In genomic region chr15:89379818-89380217, GRCh38 we compare ENCODE assay signal across 14 cellular contexts. TPM values are rescaled to one million over a fixed set of nuclear protein-coding genes. Genes with fewer than 3 reads are reported as not detected.
DNase-seq lines count a peak whose midpoint lies in the region; ATAC-seq and TF ChIP-seq lines count a peak whose summit lies in the region.
"Had no signal": no experiment of that assay in that cellular context is flagged by ENCODE, and none has a peak within 500 bp of the region (broad histone marks: within the 10 kb centered on the region; RNA-seq: fewer than 3 reads in every experiment).

No MANE protein-coding gene starts in this region.

- no peaks in the 10 kb centered on the region for H3K79me2 ChIP-seq in GM23338 (replicated peaks; ENCODE audit: insufficient read depth)

- peaks cover 44% of the 10 kb centered on the region for H3K4me1 Mint-ChIP-seq in GM23338
- peaks cover 3 to 4% of the 10 kb centered on the region in 2 donors for H3K4me1 Mint-ChIP-seq in effector memory CD8-positive, alpha-beta T cell (ENCODE audit: low read depth in 2 of 2)
- H3K4me1 Mint-ChIP-seq in natural killer cell treated with Interleukin-12 subunit alpha and Interleukin-12 subunit beta and Interleukin-15 and Interleukin-18, amount 100 ng/mL, for 72 hours (ENCODE audit: low read depth in 2 of 2) = peaks cover 0 to 7% of the 10 kb centered on the region in 2 donors

- H3K27ac Mint-ChIP-seq in GM23338 = no peak overlapping the region
- H3K27ac Mint-ChIP-seq in effector memory CD8-positive, alpha-beta T cell = no peak overlapping the region
- H3K27ac Mint-ChIP-seq in natural killer cell treated with Interleukin-12 subunit alpha and Interleukin-12 subunit beta and Interleukin-15 and Interleukin-18, amount 100 ng/mL, for 72 hours = peak overlapping the region in 1 of 2 donors; percentile 49
- H3K27ac Mint-ChIP-seq: HFFc6 had no signal

- TF ChIP-seq CTCF in GM23338 (conservative IDR thresholded peaks at IDR 0.05; ENCODE audit: low read depth in 2 of 2) (no peak), RWPE2 (IDR thresholded peaks at IDR 0.05; ENCODE audit: poor library complexity, severe bottlenecking) (no peak), uterus (IDR thresholded peaks at IDR 0.05) (no peak)

- peak overlapping the region; percentile 51 for H3K4me3 ChIP-seq in GM23338
- no peak overlapping the region for H3K4me3 ChIP-seq in RWPE2 (ENCODE audit: severe bottlenecking)
- H3K4me3 ChIP-seq in uterus = no peak overlapping the region

- DNase-seq in GM23338 (ENCODE audit: low spot score) (peak; percentile 37), RWPE2 (ENCODE audit: low spot score) (peak; percentile 94), medulla oblongata (ENCODE audit: extremely low spot score) (no peak), uterus (no peak), NCI-H1436 treated with DMSO at 0.1 percent for 48 hours (lab: John Stamatoyannopoulos, UW) (no peak)
- DNase-seq in effector memory CD8-positive, alpha-beta T cell = no peak
- DNase-seq in natural killer cell treated with Interleukin-12 subunit alpha and Interleukin-12 subunit beta and Interleukin-15 and Interleukin-18, amount 100 ng/mL, for 72 hours (ENCODE audit: low spot score) = no peak
- DNase-seq: activated gamma-delta T cell, C1 segment of cervical spinal cord, HFFc6, NCI-H2107, Right ventricle myocardium superior had no signal

- ATAC-seq in GM23338 = no peak; the same call in 1 of the 3 replicates
- ATAC-seq in RWPE2 (ENCODE audit: low read depth) = peak; percentile 93
- no peak for ATAC-seq in effector memory CD8-positive, alpha-beta T cell (replicated peaks)
- ATAC-seq in natural killer cell treated with Interleukin-12 subunit alpha and Interleukin-12 subunit beta and Interleukin-15 and Interleukin-18, amount 100 ng/mL, for 72 hours = no peak
- no peak for ATAC-seq in HG03571 (IDR thresholded peaks at IDR 0.05; ENCODE audit: unreplicated experiment)

- H3K9me3 Mint-ChIP-seq in GM23338 = no peaks in the 10 kb centered on the region
- H3K9me3 Mint-ChIP-seq in effector memory CD8-positive, alpha-beta T cell = no peaks in the 10 kb centered on the region
- no peaks in the 10 kb centered on the region for H3K9me3 Mint-ChIP-seq in natural killer cell treated with Interleukin-12 subunit alpha and Interleukin-12 subunit beta and Interleukin-15 and Interleukin-18, amount 100 ng/mL, for 72 hours
- H3K9me3 Mint-ChIP-seq: HFFc6 had no signal

- peaks cover 43% of the 10 kb centered on the region for H4K20me1 ChIP-seq in GM23338 (replicated peaks; ENCODE audit: insufficient read depth)

- H3F3A ChIP-seq in GM23338 (replicated peaks; ENCODE audit: low read depth) = peaks cover 26% of the 10 kb centered on the region; the same call in 1 of the 2 replicates

- H3K4me3 Mint-ChIP-seq in GM23338 = peak overlapping the region; percentile 63
- H3K4me3 Mint-ChIP-seq in effector memory CD8-positive, alpha-beta T cell = peak overlapping the region; percentile 31 to 79
- peak overlapping the region; percentile 54 for H3K4me3 Mint-ChIP-seq in natural killer cell treated with Interleukin-12 subunit alpha and Interleukin-12 subunit beta and Interleukin-15 and Interleukin-18, amount 100 ng/mL, for 72 hours
- H3K4me3 Mint-ChIP-seq: HFFc6 had no signal

- H3K27me3 ChIP-seq in GM23338 (ENCODE audit: insufficient read depth) (peaks cover 100% of the 10 kb centered on the region), RWPE2 (ENCODE audit: insufficient read depth, poor library complexity, severe bottlenecking) (no peaks in the 10 kb centered on the region), uterus (peaks cover 15 to 53% of the 10 kb centered on the region in 2 donors)

- intact Hi-C loops in uterus (cut with DNase I; ENCODE audit: low total_unique reads) = no loop called here

- no peak overlapping the region for H2AFZ ChIP-seq in GM23338

- H3K4me2 ChIP-seq in GM23338 = peak overlapping the region; percentile 74

- H3K4me1 ChIP-seq in GM23338 (ENCODE audit: insufficient read depth) (peaks cover 49% of the 10 kb centered on the region), RWPE2 (ENCODE audit: insufficient read depth, poor library complexity, severe bottlenecking) (peaks cover 40% of the 10 kb centered on the region), uterus (peaks cover 0 to 8% of the 10 kb centered on the region in 2 donors)

- no peaks in the 10 kb centered on the region; the same call in 2 of the 3 replicates for H3K36me3 Mint-ChIP-seq in GM23338 (ENCODE audit: low read depth)
- no peaks in the 10 kb centered on the region for H3K36me3 Mint-ChIP-seq in effector memory CD8-positive, alpha-beta T cell (ENCODE audit: insufficient read depth)
- no peaks in the 10 kb centered on the region for H3K36me3 Mint-ChIP-seq in natural killer cell treated with Interleukin-12 subunit alpha and Interleukin-12 subunit beta and Interleukin-15 and Interleukin-18, amount 100 ng/mL, for 72 hours

- no peaks in the 10 kb centered on the region for H3K9me2 ChIP-seq in GM23338 (ENCODE audit: insufficient read depth)

- TF ChIP-seq POLR2A in uterus (IDR thresholded peaks at IDR 0.05) = no peak

- H3K9me3 ChIP-seq in RWPE2 (ENCODE audit: severe bottlenecking) (no peaks in the 10 kb centered on the region), uterus (no peaks in the 10 kb centered on the region)
- H3K9me3 ChIP-seq: upper lobe of left lung had no signal

- H3K27me3 Mint-ChIP-seq in GM23338 (ENCODE audit: insufficient read depth, low read depth, poor library complexity) = peaks cover 100% of the 10 kb centered on the region
- peaks cover 52 to 97% of the 10 kb centered on the region in 2 donors for H3K27me3 Mint-ChIP-seq in effector memory CD8-positive, alpha-beta T cell
- H3K27me3 Mint-ChIP-seq in natural killer cell treated with Interleukin-12 subunit alpha and Interleukin-12 subunit beta and Interleukin-15 and Interleukin-18, amount 100 ng/mL, for 72 hours = peaks cover 18 to 34% of the 10 kb centered on the region in 2 donors

- H3K36me3 ChIP-seq in GM23338 (ENCODE audit: insufficient read depth) = peaks cover 5% of the 10 kb centered on the region; the same call in 1 of the 2 replicates
- H3K36me3 ChIP-seq in RWPE2 (ENCODE audit: low read depth) = no peaks in the 10 kb centered on the region
- H3K36me3 ChIP-seq in uterus = no peaks in the 10 kb centered on the region
- H3K36me3 ChIP-seq: upper lobe of left lung had no signal

- H3K27ac ChIP-seq in GM23338 (ENCODE audit: low read depth) (no peak overlapping the region), RWPE2 (ENCODE audit: poor library complexity, severe bottlenecking) (peak overlapping the region; percentile 64), uterus (no peak overlapping the region)
- H3K27ac ChIP-seq: upper lobe of left lung had no signal

TF ChIP-seq in GM23338, 12 proteins besides CTCF, POLR2A, EP300 and RAD21 (continues in another document):
- TF ChIP-seq STAT1 (IDR thresholded peaks at IDR 0.05; ENCODE audit: unreplicated experiment) (no peak), EZH2phosphoT487 (IDR thresholded peaks at IDR 0.05; ENCODE audit: unreplicated experiment) (no peak), ZNF331 (CRISPR knock-in tag; IDR thresholded peaks at IDR 0.05; ENCODE audit: low read depth) (no peak)

RNA-seq across cellular contexts. Expression of gene POLG, which starts 45.2 kb away (rescaled TPM):
- 70.2 and 74.1 TPM in 2 replicates for total RNA-seq in GM23338 (2014; rRNA removed; shearing (Covaris generic))
- polyA plus RNA-seq in GM23338 (2016; fragmentation: Nextera tagmentation; extraction: Ambion mirVana) = 28.8 and 29.0 TPM in 2 replicates
- 100 to 1,000 TPM; 169 to 184 TPM for total RNA-seq in natural killer cell treated with Interleukin-12 subunit alpha and Interleukin-12 subunit beta and Interleukin-15 and Interleukin-18, amount 100 ng/mL, for 72 hours
- total RNA-seq in uterus = 10 to 100 TPM; 38.4 to 62.0 (median 53.7) TPM

Comparison
In these comparisons a context has a peak if more than half of its experiments do, and no peak if none do; other contexts are left out.
1. DNase-seq: peak in GM23338 (single experiment) and RWPE2 (single experiment); none in effector memory CD8-positive, alpha-beta T cell (0 of 3), natural killer cell treated with Interleukin-12 subunit alpha and Interleukin-12 subunit beta and Interleukin-15 and Interleukin-18, amount 100 ng/mL, for 72 hours (single experiment), medulla oblongata (single experiment), uterus (0 of 2) and NCI-H1436 treated with DMSO at 0.1 percent for 48 hours (single experiment).
2. Peak in every context shown above with its lines, with median percentiles within 50 percentile points of each other: H3K4me3 Mint-ChIP-seq.